ENCODE assay signal across 8 cellular contexts in genomic region chr1:156082111-156083091, GRCh38. TPM values are rescaled to one million over a fixed set of nuclear protein-coding genes. Genes with fewer than 3 reads are reported as not detected.
DNase-seq lines count a peak whose midpoint lies in the region; ATAC-seq, FAIRE-seq and TF ChIP-seq lines count a peak whose summit lies in the region.

TSS of gene MEX3A (minus strand) at chr1:156082465. CDS start at chr1:156081998, 467 bp downstream.

- intact Hi-C loops in Right ventricle myocardium superior (cut with DNase I) (no loop called here), vagina (cut with DNase I) (no loop called here)

- no peak for TF ChIP-seq POLR2A in GM12891 (IDR thresholded peaks at IDR 0.05; ENCODE audit: low read depth, low read length)
- TF ChIP-seq POLR2A in vagina (IDR thresholded peaks at IDR 0.05) = peak in 1 of 2 donors; percentile 38

- ATAC-seq in SK-N-SH treated with all-trans-retinoic acid at 6 μM for 48 hours = peak; percentile 79
- peak; percentile 91 for ATAC-seq in Right ventricle myocardium superior (ENCODE audit: poor library complexity)
- peak; percentile 48 for ATAC-seq in omental fat pad (ENCODE audit: low FRiP score)
- no peak for ATAC-seq in GM21515 (IDR thresholded peaks at IDR 0.05; ENCODE audit: unreplicated experiment)

- H3K27me3 Mint-ChIP-seq in activated naive CD8-positive, alpha-beta T cell treated with anti-CD3 and anti-CD28 coated beads for 36 hours = peaks cover 49% of the 10 kb centered on the region

- DNase-seq in GM12891 (ENCODE audit: insufficient read length, low spot score) = peak; percentile 85
- peak; percentile 80 for DNase-seq in NAMALWA (ENCODE audit: low spot score)
- peak; percentile 64 for DNase-seq in activated naive CD8-positive, alpha-beta T cell treated with anti-CD3 and anti-CD28 coated beads for 36 hours
- peak; percentile 85 for DNase-seq in Right ventricle myocardium superior
- DNase-seq in omental fat pad (ENCODE audit: low spot score) = no peak
- DNase-seq in vagina (ENCODE audit: extremely low spot score in 2 of 2) = no peak

- no peaks in the 10 kb centered on the region for H3K27me3 ChIP-seq in vagina

- H3K36me3 Mint-ChIP-seq in activated naive CD8-positive, alpha-beta T cell treated with anti-CD3 and anti-CD28 coated beads for 36 hours = no peaks in the 10 kb centered on the region

- H3K4me1 ChIP-seq in vagina = peaks cover 27% of the 10 kb centered on the region

- H3K36me3 ChIP-seq in vagina = no peaks in the 10 kb centered on the region

- H3K4me1 Mint-ChIP-seq in activated naive CD8-positive, alpha-beta T cell treated with anti-CD3 and anti-CD28 coated beads for 36 hours = peaks cover 2% of the 10 kb centered on the region

- no peak for TF ChIP-seq CTCF in omental fat pad (IDR thresholded peaks at IDR 0.05)
- TF ChIP-seq CTCF in vagina (IDR thresholded peaks at IDR 0.05) = peak in 1 of 3 experiments; percentile 14

- no peaks in the 10 kb centered on the region for H3K9me3 ChIP-seq in vagina

- H3K27ac Mint-ChIP-seq in activated naive CD8-positive, alpha-beta T cell treated with anti-CD3 and anti-CD28 coated beads for 36 hours = no peak within 1 kb of the TSS

- H3K4me3 Mint-ChIP-seq in activated naive CD8-positive, alpha-beta T cell treated with anti-CD3 and anti-CD28 coated beads for 36 hours = peak within 1 kb of the TSS; percentile 82

- FAIRE-seq in GM12891 (lab: Jason Lieb, UNC) = no peak

- peak within 1 kb of the TSS; percentile 55 to 86 for H3K4me3 ChIP-seq in vagina

- peak within 1 kb of the TSS; percentile 77 for H3K27ac ChIP-seq in vagina

- no peaks in the 10 kb centered on the region for H3K9me3 Mint-ChIP-seq in activated naive CD8-positive, alpha-beta T cell treated with anti-CD3 and anti-CD28 coated beads for 36 hours

TF ChIP-seq in GM12891, 5 proteins besides CTCF, POLR2A, EP300 and RAD21:
- no peak for TF ChIP-seq POLR2AphosphoS5 (IDR thresholded peaks at IDR 0.05; ENCODE audit: low read depth, low read length)
- TF ChIP-seq PAX5 (IDR thresholded peaks at IDR 0.05; ENCODE audit: insufficient read depth, low read length, severe bottlenecking) = no peak
- no peak for TF ChIP-seq TAF1 (IDR thresholded peaks at IDR 0.05; ENCODE audit: low read depth, low read length)
- TF ChIP-seq POU2F2 (IDR thresholded peaks at IDR 0.05; ENCODE audit: low read depth, low read length) = no peak
- no peak for TF ChIP-seq SPI1 (IDR thresholded peaks at IDR 0.05; ENCODE audit: low read depth, low read length)

TF ChIP-seq in SK-N-SH treated with all-trans-retinoic acid at 6 μM for 48 hours, 23 proteins besides CTCF, POLR2A, EP300 and RAD21:
- TF ChIP-seq CSRNP3 (CRISPR knock-in tag; IDR thresholded peaks at IDR 0.05) (no peak), SNAI2 (CRISPR knock-in tag; IDR thresholded peaks at IDR 0.05) (no peak), ARNTL (CRISPR knock-in tag; IDR thresholded peaks at IDR 0.05; ENCODE audit: borderline replicate concordance, low read depth) (no peak), PATZ1 (CRISPR knock-in tag; IDR thresholded peaks at IDR 0.05; ENCODE audit: borderline replicate concordance) (peak; percentile 27; the same call in 1 of the 2 replicates)

RNA-seq across cellular contexts. Expression of gene MEX3A, which starts in this region (rescaled TPM):
- polyA plus RNA-seq in GM12891 (2012; ENCODE audit: low read depth, missing spikeins) = 0.56 TPM
- total RNA-seq in activated naive CD8-positive, alpha-beta T cell treated with anti-CD3 and anti-CD28 coated beads for 36 hours = under 1 TPM; 0.34 to 0.35 TPM
- total RNA-seq in Right ventricle myocardium superior = 0.16 TPM
- total RNA-seq in omental fat pad = under 1 TPM; 0.56 to 0.96 (median 0.66) TPM
- total RNA-seq in vagina = 1.2 TPM

Comparison
In these comparisons a context has a peak if more than half of its experiments do, and no peak if none do; other contexts are left out.
1. Peak in DNase-seq in activated naive CD8-positive, alpha-beta T cell treated with anti-CD3 and anti-CD28 coated beads for 36 hours; RNA of the gene not detected or under 1 TPM.
2. Peak in DNase-seq and ATAC-seq in Right ventricle myocardium superior; RNA of the gene not detected or under 1 TPM.
3. Peak in ATAC-seq in omental fat pad; RNA of the gene not detected or under 1 TPM.
4. DNase-seq: peak in GM12891 (single experiment) and NAMALWA (single experiment); none in omental fat pad (single experiment) and vagina (0 of 2).